Comparison of ENCODE assay signal across 14 cellular contexts in genomic region chr10:16662889-16663288, GRCh38.
DNase-seq lines count a peak whose midpoint lies in the region; ATAC-seq and TF ChIP-seq lines count a peak whose summit lies in the region.
"Had no signal": no experiment of that assay in that cellular context is flagged by ENCODE, and none has a peak within 500 bp of the region (broad histone marks: within the 10 kb centered on the region; RNA-seq: fewer than 3 reads in every experiment).

No MANE protein-coding gene starts in this region.

- intact Hi-C loops in left ventricle myocardium superior (cut with micrococcal nuclease) (no loop called here), left colon (cut with DNase I, micrococcal nuclease) (no loop called here), colonic mucosa (cut with DNase I) (no loop called here)

- ATAC-seq in left ventricle myocardium superior (no peak), GM19035 (IDR thresholded peaks at IDR 0.05; ENCODE audit: unreplicated experiment) (peak; percentile 61), HG02678 (IDR thresholded peaks at IDR 0.05; ENCODE audit: unreplicated experiment) (peak; percentile 49), left colon (no peak)

- H3K9me3 ChIP-seq in cardiac muscle cell (ENCODE audit: low read depth): no peaks in the 10 kb centered on the region
- no peaks in the 10 kb centered on the region for H3K9me3 ChIP-seq in colonic mucosa
- H3K9me3 ChIP-seq: BLaER1 treated with 17β-estradiol and CSF1 and Interleukin-3, amounts not matched to agents 10 nM and 100 nM; HAP-1 had no signal

- H3K27ac ChIP-seq in cardiac muscle cell: peak overlapping the region; percentile 53
- H3K27ac ChIP-seq in colonic mucosa: no peak overlapping the region
- H3K27ac ChIP-seq: BLaER1 treated with 17β-estradiol and CSF1 and Interleukin-3, amounts not matched to agents 10 nM and 100 nM had no signal

- H3K4me3 ChIP-seq in cardiac muscle cell (no peak overlapping the region), colonic mucosa (no peak overlapping the region)
- H3K4me3 ChIP-seq: BLaER1 treated with 17β-estradiol and CSF1 and Interleukin-3, amounts not matched to agents 10 nM and 100 nM; HAP-1 had no signal

- H3K36me3 ChIP-seq in cardiac muscle cell (no peaks in the 10 kb centered on the region), colonic mucosa (no peaks in the 10 kb centered on the region)
- H3K36me3 ChIP-seq: HAP-1 had no signal

- H3K27me3 ChIP-seq in cardiac muscle cell (no peaks in the 10 kb centered on the region), colonic mucosa (no peaks in the 10 kb centered on the region)
- H3K27me3 ChIP-seq: BLaER1 treated with 17β-estradiol and CSF1 and Interleukin-3, amounts not matched to agents 10 nM and 100 nM had no signal

- no peak for DNase-seq in cardiac muscle cell (ENCODE audit: low read depth in 1 of 2, low spot score in 1 of 2)
- no peak for DNase-seq in left ventricle myocardium superior
- DNase-seq in NCI-H146 treated with DMSO at 0.1 percent for 48 hours (lab: John Stamatoyannopoulos, UW; ENCODE audit: unreplicated experiment): peak; percentile 89
- DNase-seq in ecto neural progenitor cell (ENCODE audit: low spot score): no peak
- no peak for DNase-seq in left colon
- DNase-seq in colonic mucosa: no peak
- DNase-seq: ACHN; CD4-positive, CD25-positive, alpha-beta regulatory T cell; DMS53; GF-D8 had no signal

- peaks cover 3% of the 10 kb centered on the region for H3K4me1 ChIP-seq in cardiac muscle cell (ENCODE audit: low read depth)
- no peaks in the 10 kb centered on the region for H3K4me1 ChIP-seq in colonic mucosa
- H3K4me1 ChIP-seq: BLaER1 treated with 17β-estradiol and CSF1 and Interleukin-3, amounts not matched to agents 10 nM and 100 nM; HAP-1 had no signal

- TF ChIP-seq CTCF in cardiac muscle cell (IDR thresholded peaks at IDR 0.05; ENCODE audit: low read depth, low read length): no peak
- TF ChIP-seq CTCF in colonic mucosa (IDR thresholded peaks at IDR 0.05): no peak

- H3K9ac ChIP-seq in colonic mucosa (ENCODE audit: low read depth in 2 of 2, low read length in 2 of 2): no peak overlapping the region
- H3K9ac ChIP-seq: BLaER1 treated with 17β-estradiol and CSF1 and Interleukin-3, amounts not matched to agents 10 nM and 100 nM had no signal

Comparison
In these comparisons a context has a peak if more than half of its experiments do, and no peak if none do; other contexts are left out.
1. ATAC-seq: peak in GM19035 (single experiment) and HG02678 (single experiment); none in left ventricle myocardium superior (single experiment) and left colon (single experiment).